ENCODE assay signal across 17 cellular contexts in the genomic region with DNA sequence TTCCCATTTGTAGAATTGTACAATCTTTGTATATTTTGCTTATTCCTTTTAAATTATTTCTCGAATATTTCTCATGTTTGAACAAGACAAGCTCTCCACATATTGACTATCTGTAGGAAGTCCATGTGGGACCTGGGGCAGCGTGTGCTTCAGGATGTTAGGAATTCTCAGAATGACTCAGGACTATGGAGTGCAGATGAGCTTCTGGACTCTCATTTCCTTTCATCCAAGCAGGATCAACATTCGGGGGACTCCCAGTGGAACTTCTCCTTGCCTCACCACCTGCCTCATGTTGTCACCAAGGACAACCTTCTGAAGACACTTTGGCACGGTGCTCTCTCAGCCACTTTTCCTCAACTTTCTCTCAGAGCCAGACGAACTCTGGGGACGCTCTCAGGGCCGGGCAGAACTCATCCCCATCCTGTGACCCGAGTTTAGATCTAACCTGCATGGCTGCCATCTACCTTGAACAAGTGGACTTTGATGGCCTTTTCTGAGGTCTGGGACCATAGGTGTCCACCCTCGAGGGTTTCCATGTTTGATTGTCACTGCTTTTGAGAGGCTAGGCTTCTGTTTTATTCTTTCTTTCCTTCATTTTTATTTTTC.
DNase-seq lines count a peak whose midpoint lies in the region; FAIRE-seq lines count a peak whose summit lies in the region.
"Had no signal": no experiment of that assay in that cellular context is flagged by ENCODE, and none has a peak within 500 bp of the region (broad histone marks: within the 10 kb centered on the region; RNA-seq: fewer than 3 reads in every experiment).

No MANE protein-coding gene starts in this region.

- no peak for FAIRE-seq in small intestine (lab: Jason Lieb, UNC)
- FAIRE-seq: islet of Langerhans had no signal

- peak; percentile 58 for DNase-seq in AG08396 (ENCODE audit: low spot score)
- peak; percentile 46 for DNase-seq in HS-27A (ENCODE audit: low read depth)
- DNase-seq in amniotic stem cell (lab: John Stamatoyannopoulos, UW), result peak; percentile 33
- DNase-seq in islet precursor cell, result peak; percentile 71
- DNase-seq in effector CD8-positive, alpha-beta T cell (lab: John Stamatoyannopoulos, UW), result no peak
- no peak for DNase-seq in small intestine
- DNase-seq in activated T-cell treated with anti-CD3 and anti-CD28 coated beads, Interleukin-2, amount 50 U/mL, for 1 hour, result no peak
- DNase-seq in NCI-H1105 (lab: John Stamatoyannopoulos, UW), result no peak
- DNase-seq: activated CD8-positive, alpha-beta T cell treated with anti-CD3 and anti-CD28 coated beads, Interleukin-2, amount 10 ng/mL, durations not matched to agents 7 days and 5 days; activated naive CD4-positive, alpha-beta T cell; cerebellar nuclear complex; naive B cell; NCI-H1417 treated with DMSO at 0.1 percent for 48 hours; NCI-H510A treated with DMSO at 0.1 percent for 48 hours had no signal

- H3K4me3 ChIP-seq in small intestine (ENCODE audit: low read depth in 1 of 2, low read length in 2 of 2), result no peak overlapping the region
- H3K4me3 ChIP-seq: right atrium auricular region had no signal

- H3K4me1 ChIP-seq in small intestine (ENCODE audit: control insufficient read depth in 2 of 2, insufficient read depth in 1 of 2, low read depth in 1 of 2, low read length in 1 of 2), result no peaks in the 10 kb centered on the region
- H3K4me1 ChIP-seq: right atrium auricular region had no signal

- no peaks in the 10 kb centered on the region for H3K36me3 ChIP-seq in small intestine (ENCODE audit: control insufficient read depth in 2 of 2, insufficient read depth in 2 of 2, low read length in 2 of 2)
- H3K36me3 ChIP-seq: right atrium auricular region had no signal

- H3K9me3 ChIP-seq in small intestine (ENCODE audit: control insufficient read depth, low read depth), result no peaks in the 10 kb centered on the region
- H3K9me3 ChIP-seq: right atrium auricular region had no signal

- H3K27ac ChIP-seq in small intestine (ENCODE audit: low read depth in 1 of 2, low read length in 1 of 2), result no peak overlapping the region
- H3K27ac ChIP-seq: C4-2B, right atrium auricular region had no signal

- no peaks in the 10 kb centered on the region for H3K27me3 ChIP-seq in small intestine (ENCODE audit: control insufficient read depth in 2 of 2, insufficient read depth in 2 of 2, low read length in 2 of 2)
- H3K27me3 ChIP-seq: right atrium auricular region had no signal

- WGBS in small intestine, 3 donors, result 77 to 84% (median 78%) methylated on average over 9 of the region's 9 CpGs

Comparison
In these comparisons a context has a peak if more than half of its experiments do, and no peak if none do; other contexts are left out.
1. DNase-seq: peak in AG08396 (single experiment), HS-27A (single experiment), amniotic stem cell (single experiment) and islet precursor cell (single experiment); none in effector CD8-positive, alpha-beta T cell (single experiment), small intestine (single experiment), activated T-cell treated with anti-CD3 and anti-CD28 coated beads, Interleukin-2, amount 50 U/mL, for 1 hour (single experiment) and NCI-H1105 (single experiment).